Comparison of ENCODE assay signal across 8 cellular contexts in the genomic region with DNA sequence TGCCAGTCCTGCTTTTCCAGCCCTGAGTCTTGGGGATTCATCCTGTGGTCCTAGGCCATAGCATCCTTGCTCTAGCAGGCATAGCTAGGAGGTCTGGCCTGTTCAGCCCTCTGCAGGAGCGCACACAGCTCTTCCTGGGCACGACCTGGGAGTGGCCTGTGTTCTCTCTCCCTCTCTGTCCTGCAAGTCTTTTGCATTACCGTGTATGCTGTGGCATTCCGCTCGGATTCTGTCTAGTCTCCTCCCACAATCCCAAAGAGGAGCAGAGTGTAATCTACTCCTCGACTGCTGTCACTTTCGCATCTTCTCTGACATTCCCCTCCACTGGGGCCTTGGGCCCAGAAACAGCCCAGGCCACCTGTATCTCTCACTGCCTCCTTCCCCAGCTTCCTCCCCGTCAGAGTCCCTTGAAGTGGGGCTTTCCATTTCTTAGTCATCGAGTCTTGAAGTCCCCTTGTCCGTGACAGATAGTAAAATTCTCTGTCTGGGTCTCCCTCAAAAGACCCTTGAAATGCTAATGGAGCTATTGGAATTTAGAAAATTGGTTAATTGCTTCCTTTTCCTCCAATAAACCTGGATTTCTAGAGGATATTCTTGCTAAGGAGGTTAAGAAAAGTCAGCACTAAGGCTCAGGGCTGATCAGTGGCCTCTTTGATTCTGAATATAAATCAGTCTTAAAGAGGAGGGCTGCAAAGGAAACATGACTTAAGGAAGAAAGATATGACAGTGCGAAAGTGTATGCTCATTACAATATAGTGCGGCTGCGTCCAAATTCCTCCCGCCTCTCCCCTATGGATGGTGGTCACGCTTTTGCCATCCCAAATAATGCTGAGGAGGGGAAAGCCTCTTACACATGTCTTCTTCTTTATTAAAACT.
DNase-seq lines count a peak whose midpoint lies in the region; ATAC-seq and TF ChIP-seq lines count a peak whose summit lies in the region.
"Not testable (repeated sequence)": the region's sequence is repeated elsewhere in the genome, so short reads cannot be mapped to it uniquely, and the experiment has no call there.

No MANE protein-coding gene starts in this region.

- H3K4me2 ChIP-seq in H9 (ENCODE audit: insufficient read depth, insufficient read length, low read length): not testable (repeated sequence)

- ATAC-seq in GM18517 (IDR thresholded peaks at IDR 0.05; ENCODE audit: unreplicated experiment) (peak; percentile 60), GM19452 (IDR thresholded peaks at IDR 0.05; ENCODE audit: unreplicated experiment) (peak; percentile 73), HG03060 (IDR thresholded peaks at IDR 0.05; ENCODE audit: low read depth, unreplicated experiment) (peak; percentile 40), HG03521 (IDR thresholded peaks at IDR 0.05; ENCODE audit: unreplicated experiment) (peak; percentile 56)
- ATAC-seq in activated CD4-positive, alpha-beta T cell treated with anti-CD3 and anti-CD28 coated beads for 36 hours: peak; percentile 76
- ATAC-seq in central memory CD8-positive, alpha-beta T cell (replicated peaks; ENCODE audit: extremely low read depth, poor library complexity, severe bottlenecking): peak; percentile 71

- CTCF ChIA-PET in A673 (lab: Charles Lee); activated CD4-positive, alpha-beta T cell treated with anti-CD3 and anti-CD28 coated beads for 36 hours (lab: Charles Lee): not testable (repeated sequence)

- not testable (repeated sequence) for H2BK5ac ChIP-seq in H9 (ENCODE audit: insufficient read length, low read length)

- H4K91ac ChIP-seq in H9 (ENCODE audit: insufficient read length, low read depth, low read length): not testable (repeated sequence)

- not testable (repeated sequence) for H4K5ac ChIP-seq in H9 (ENCODE audit: insufficient read length, low read depth, low read length)

- H2BK120ac ChIP-seq in H9 (ENCODE audit: low read depth, low read length, poor library complexity, severe bottlenecking): not testable (repeated sequence)

- H2BK20ac ChIP-seq in H9 (ENCODE audit: low read depth, low read length, poor library complexity, severe bottlenecking): not testable (repeated sequence)

- POLR2A ChIA-PET in A673 (lab: Charles Lee; ENCODE audit: low non-redundant PET); activated CD4-positive, alpha-beta T cell treated with anti-CD3 and anti-CD28 coated beads for 36 hours (lab: Charles Lee): not testable (repeated sequence)

- H3K9me3 Mint-ChIP-seq in H9; activated CD4-positive, alpha-beta T cell treated with anti-CD3 and anti-CD28 coated beads for 36 hours (ENCODE audit: low read depth); central memory CD8-positive, alpha-beta T cell: not testable (repeated sequence)

- not testable (repeated sequence) for H3K9me3 ChIP-seq in A673 (ENCODE audit: low read depth, low read length, poor library complexity, severe bottlenecking); H9 (ENCODE audit: control insufficient read depth, low read depth, low read length)

- not testable (repeated sequence) for H3K4me1 Mint-ChIP-seq in H9; activated CD4-positive, alpha-beta T cell treated with anti-CD3 and anti-CD28 coated beads for 36 hours; central memory CD8-positive, alpha-beta T cell

- H3K4me1 ChIP-seq in A673 (ENCODE audit: insufficient read depth, low read length, poor library complexity, severe bottlenecking); H9 (ENCODE audit: insufficient read depth, low read length): not testable (repeated sequence)

- intact Hi-C loops in A673 (cut with micrococcal nuclease; ENCODE audit: unreplicated experiment); activated CD4-positive, alpha-beta T cell treated with anti-CD3 and anti-CD28 coated beads for 36 hours (cut with DNase I, micrococcal nuclease): not testable (repeated sequence)

- H3K36me3 Mint-ChIP-seq in H9 (ENCODE audit: insufficient read depth in 1 of 3, low read depth in 3 of 3); activated CD4-positive, alpha-beta T cell treated with anti-CD3 and anti-CD28 coated beads for 36 hours (ENCODE audit: low read depth); central memory CD8-positive, alpha-beta T cell (ENCODE audit: insufficient read depth): not testable (repeated sequence)

- not testable (repeated sequence) for H4K20me1 ChIP-seq in H9 (ENCODE audit: control insufficient read depth, insufficient read depth, insufficient read length)

- not testable (repeated sequence) for H3K79me2 ChIP-seq in H9 (ENCODE audit: insufficient read depth, low read length)

- not testable (repeated sequence) for BruUV-seq in A673 (replicated peaks; lab: Mats Ljungman, UMichigan)

- H3K27me3 ChIP-seq in A673 (replicated peaks; ENCODE audit: insufficient read depth, low read depth, low read length, poor library complexity); H9 (ENCODE audit: insufficient read depth, low read length): not testable (repeated sequence)

- H3K23ac ChIP-seq in H9 (ENCODE audit: insufficient read length, low read depth, low read length): not testable (repeated sequence)

- not testable (repeated sequence) for H3K23me2 ChIP-seq in H9 (ENCODE audit: insufficient read length, low read depth, low read length, poor library complexity, severe bottlenecking)

- H3K27me3 Mint-ChIP-seq in H9 (ENCODE audit: low read depth); activated CD4-positive, alpha-beta T cell treated with anti-CD3 and anti-CD28 coated beads for 36 hours; central memory CD8-positive, alpha-beta T cell: not testable (repeated sequence)

- not testable (repeated sequence) for H3K36me3 ChIP-seq in A673 (ENCODE audit: insufficient read depth, low read length, poor library complexity, severe bottlenecking)

- H3T11ph ChIP-seq in H9 (ENCODE audit: low read length): not testable (repeated sequence)

- H2AK5ac ChIP-seq in H9 (ENCODE audit: insufficient read length, low read length): not testable (repeated sequence)

- H2BK15ac ChIP-seq in H9 (ENCODE audit: low read depth, low read length): not testable (repeated sequence)

- not testable (repeated sequence) for H3K4me3 ChIP-seq in A673 (ENCODE audit: low read depth, low read length, poor library complexity, severe bottlenecking)

- H3K56ac ChIP-seq in H9 (ENCODE audit: insufficient read length, low read depth, low read length): not testable (repeated sequence)

- not testable (repeated sequence) for TF ChIP-seq CTCF in A673 (conservative IDR thresholded peaks at IDR 0.05; ENCODE audit: low read depth, low read length); H9 (conservative IDR thresholded peaks at IDR 0.05)

- H3K4me3 Mint-ChIP-seq in H9; activated CD4-positive, alpha-beta T cell treated with anti-CD3 and anti-CD28 coated beads for 36 hours; central memory CD8-positive, alpha-beta T cell: not testable (repeated sequence)

- not testable (repeated sequence) for H4K8ac ChIP-seq in H9 (replicated peaks; ENCODE audit: insufficient read length, low read depth, low read length)

- no CpG with 5 or more reads among the region's 15 CpGs for WGBS in H9 (ENCODE audit: extremely low coverage, insufficient read length, low lambda C conversion rate)

- peak overlapping the region; percentile 24 to 84 (median 79); a peak in 5 of 7 replicates for H3K27ac Mint-ChIP-seq in H9
- peak overlapping the region; percentile 67 for H3K27ac Mint-ChIP-seq in activated CD4-positive, alpha-beta T cell treated with anti-CD3 and anti-CD28 coated beads for 36 hours
- H3K27ac Mint-ChIP-seq in central memory CD8-positive, alpha-beta T cell (ENCODE audit: low read depth): peak overlapping the region; percentile 64

- peak; percentile 10 for DNase-seq in A673 (ENCODE audit: low spot score)
- not testable (repeated sequence) for DNase-seq in H9; activated CD4-positive, alpha-beta T cell treated with anti-CD3 and anti-CD28 coated beads for 36 hours; central memory CD8-positive, alpha-beta T cell (ENCODE audit: low spot score in 2 of 2)

- H3K9ac ChIP-seq in H9 (ENCODE audit: extremely low read depth, insufficient read length, low read length): not testable (repeated sequence)

- H3K14ac ChIP-seq in H9 (ENCODE audit: insufficient read depth, low read length): not testable (repeated sequence)

- H2BK12ac ChIP-seq in H9 (ENCODE audit: insufficient read length, low read depth, low read length): not testable (repeated sequence)

- not testable (repeated sequence) for H3K27ac ChIP-seq in A673 (ENCODE audit: low read depth, low read length, poor library complexity, severe bottlenecking); H9 (ENCODE audit: insufficient read length, low read depth, low read length)

- H3K4ac ChIP-seq in H9 (ENCODE audit: low read depth, low read length): not testable (repeated sequence)

- not testable (repeated sequence) for H2AFZ ChIP-seq in H9 (ENCODE audit: low read length)

- not testable (repeated sequence) for H3K18ac ChIP-seq in H9 (ENCODE audit: insufficient read length, low read depth, low read length)

- not testable (repeated sequence) for H3K79me1 ChIP-seq in H9 (ENCODE audit: insufficient read depth, low read depth, low read length, poor library complexity, severe bottlenecking)
